ENCODE assay signal across 8 cellular contexts in genomic region chrX:120468479-120468824, GRCh38. TPM values are rescaled to one million over a fixed set of nuclear protein-coding genes. Genes with fewer than 3 reads are reported as not detected.
A peak's percentile ranks its signal among the peaks of the same experiment; 100 is the strongest.
DNase-seq lines count a peak whose midpoint lies in the region; ATAC-seq, FAIRE-seq and TF ChIP-seq lines count a peak whose summit lies in the region.

No MANE protein-coding gene starts in this region.

- CTCF ChIA-PET in A549 (lab: Yijun Ruan, JAX) = interaction anchor here (1.1 kb wide), 1 partner anchor 22 kb away, joined by 3 read pairs; no protein-coding TSS in a partner anchor

- TF ChIP-seq RAD21 in A549 (conservative IDR thresholded peaks at IDR 0.05 in 1 of 2, IDR thresholded peaks at IDR 0.05 in 1 of 2) = no peak

- DNase-seq in A549 (ENCODE audit: low read depth in 1 of 2, low spot score in 1 of 2) (no peak), HL-60 (ENCODE audit: low read depth in 1 of 2, low spot score in 1 of 2) (no peak), bronchial epithelial cell (ENCODE audit: low read depth) (no peak), H54 (ENCODE audit: insufficient read length, low spot score) (no peak)

- no peaks in the 10 kb centered on the region for H3K36me3 ChIP-seq in bronchial epithelial cell (ENCODE audit: control insufficient read depth, insufficient read depth, low read length)
- no peaks in the 10 kb centered on the region for H3K36me3 ChIP-seq in mucosa of rectum (ENCODE audit: control insufficient read depth in 2 of 2, insufficient read depth in 2 of 2, low read length in 2 of 2)

- TF ChIP-seq CTCF in A549 (IDR thresholded peaks at IDR 0.05) (no peak), HL-60 (IDR thresholded peaks at IDR 0.05; ENCODE audit: insufficient read depth, low read length) (no peak), bronchial epithelial cell (IDR thresholded peaks at IDR 0.05; ENCODE audit: insufficient read depth, low read length, severe bottlenecking) (no peak)

- no peak for FAIRE-seq in A549 (lab: Jason Lieb, UNC)
- FAIRE-seq in bronchial epithelial cell (lab: Jason Lieb, UNC) = no peak
- FAIRE-seq in H54 (lab: Jason Lieb, UNC) = no peak

- 0% methylated on average over 2 of the region's 2 CpGs for WGBS in A549 (ENCODE audit: missing lambda C conversion rate)

- TF ChIP-seq EP300 in A549 (IDR thresholded peaks at IDR 0.05) = no peak

- no peak for ATAC-seq in A549
- ATAC-seq in GM21576 (IDR thresholded peaks at IDR 0.05; ENCODE audit: unreplicated experiment) = no peak
- ATAC-seq in GM19452 (IDR thresholded peaks at IDR 0.05; ENCODE audit: unreplicated experiment) = no peak
- ATAC-seq in HG02588 (IDR thresholded peaks at IDR 0.05; ENCODE audit: unreplicated experiment) = no peak

- POLR2A ChIA-PET in A549 (lab: Yijun Ruan, JAX) = interaction anchor here (0.6 to 1.3 kb wide), 2 partner anchors 13 to 18 kb away, joined by 3 to 10 read pairs; no protein-coding TSS in a partner anchor

- H3K4me3 ChIP-seq in A549 = peak overlapping the region; percentile 86
- peak overlapping the region; percentile 71 for H3K4me3 ChIP-seq in HL-60 (replicated peaks; ENCODE audit: insufficient read depth, low read length)
- peak overlapping the region; percentile 64 for H3K4me3 ChIP-seq in bronchial epithelial cell (ENCODE audit: low read depth, low read length)
- H3K4me3 ChIP-seq in mucosa of rectum (ENCODE audit: low read length in 2 of 2) = peak overlapping the region; percentile 72 to 90

- H3K4me1 ChIP-seq in A549 (peaks cover 17% of the 10 kb centered on the region; the same call in 2 of the 3 replicates), mucosa of rectum (ENCODE audit: control insufficient read depth in 2 of 2, insufficient read depth in 2 of 2, low read length in 2 of 2) (peaks cover 0 to 3% of the 10 kb centered on the region in 2 donors)

- peak overlapping the region; percentile 73 to 74 for H3K9ac ChIP-seq in mucosa of rectum (ENCODE audit: low read depth in 1 of 2, low read length in 2 of 2)

- H3K9me3 ChIP-seq in A549 (no peaks in the 10 kb centered on the region), mucosa of rectum (ENCODE audit: control insufficient read depth in 2 of 2, low read length in 2 of 2) (no peaks in the 10 kb centered on the region)

- peak overlapping the region; percentile 88 for H3K4me2 ChIP-seq in A549

- H3K27me3 ChIP-seq in HL-60 (ENCODE audit: insufficient read depth, poor library complexity, severe bottlenecking) (no peaks in the 10 kb centered on the region), bronchial epithelial cell (ENCODE audit: control insufficient read depth, insufficient read depth, low read length) (no peaks in the 10 kb centered on the region), mucosa of rectum (ENCODE audit: control insufficient read depth in 2 of 2, insufficient read depth in 2 of 2, low read length in 2 of 2) (peaks cover 0 to 4% of the 10 kb centered on the region in 2 donors)

- H3K27ac ChIP-seq in A549 (peak overlapping the region; percentile 75 to 99), HL-60 (replicated peaks) (peak overlapping the region; percentile 92), mucosa of rectum (ENCODE audit: low read depth in 2 of 2, low read length in 2 of 2) (peak overlapping the region; percentile 81 to 87)

- TF ChIP-seq POLR2A in A549 (IDR thresholded peaks at IDR 0.05; ENCODE audit: low read length) (no peak), H54 (IDR thresholded peaks at IDR 0.05; ENCODE audit: low read depth, low read length) (no peak)

TF ChIP-seq in A549, 52 proteins besides CTCF, POLR2A, EP300 and RAD21:
- TF ChIP-seq TP53 (CRISPR knock-in tag; IDR thresholded peaks at IDR 0.05) (no peak), CBX8 (IDR thresholded peaks at IDR 0.05) (no peak), FOSL2 (IDR thresholded peaks at IDR 0.05) (no peak), FOSL2 (CRISPR knock-in tag; IDR thresholded peaks at IDR 0.05) (no peak), POLR2AphosphoS2 (conservative IDR thresholded peaks at IDR 0.05; ENCODE audit: low read length) (no peak), ATOH8 (CRISPR knock-in tag; IDR thresholded peaks at IDR 0.05; ENCODE audit: low read depth) (no peak), PBX3 (IDR thresholded peaks at IDR 0.05) (no peak), ZFP36 (IDR thresholded peaks at IDR 0.05; ENCODE audit: borderline replicate concordance, partially characterized antibody) (no peak)

RNA-seq across cellular contexts. Expression of gene LAMP2, which starts 0.6 kb away (rescaled TPM):
- polyA plus RNA-seq in A549 (2011; rRNA removed) (76.9 and 95.1 TPM in 2 replicates), A549 (2017; fragmentation: RNase III; extraction: RNeasy Plus Mini Kit Qiagen cat#74134 plus additional on column Dnase treatment) (68.8 to 79.5 TPM (median 78.2 TPM) in 3 replicates)
- polyA plus RNA-seq in A549 (2012; cell fraction: cytosol; rRNA removed) = 23.4 and 27.1 TPM in 2 replicates
- 21.9 and 23.7 TPM in 2 replicates for polyA plus RNA-seq in A549 (2012; cell fraction: nucleus; rRNA removed)
- 31.5 and 39.3 TPM in 2 replicates for polyA minus RNA-seq in A549 (2011; rRNA and poly(A)+ RNA removed)
- 112 and 118 TPM in 2 replicates for total RNA-seq in bronchial epithelial cell
